ENCODE assay signal across 9 cellular contexts in the genomic region with DNA sequence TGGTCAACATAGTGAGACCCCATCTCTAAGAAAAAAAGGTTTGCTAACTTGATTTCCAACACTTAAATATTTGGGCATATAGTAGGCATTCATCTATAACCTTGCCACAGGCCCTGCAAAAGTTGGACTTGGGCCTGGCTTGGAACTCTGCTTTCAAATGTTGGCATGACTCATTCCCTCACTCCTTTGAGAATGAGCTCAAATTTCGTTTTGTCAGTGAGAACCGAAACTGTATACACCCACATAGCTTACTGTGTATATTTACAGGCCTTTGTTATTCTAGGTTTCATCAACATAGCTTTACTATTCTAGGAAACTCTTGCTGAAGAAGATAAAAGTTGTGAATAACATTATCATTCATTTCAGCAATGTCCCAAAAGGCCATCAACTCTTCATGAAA.
DNase-seq lines count a peak whose midpoint lies in the region; ATAC-seq and TF ChIP-seq lines count a peak whose summit lies in the region.
"Had no signal": no experiment of that assay in that cellular context is flagged by ENCODE, and none has a peak within 500 bp of the region (broad histone marks: within the 10 kb centered on the region; RNA-seq: fewer than 3 reads in every experiment).

No MANE protein-coding gene starts in this region.

- POLR2A ChIA-PET in naive thymus-derived CD8-positive, alpha-beta T cell (lab: Charles Lee) = no interaction called here

- H4K20me1 ChIP-seq in GM23248 (ENCODE audit: insufficient read depth) = no peaks in the 10 kb centered on the region

- no peak overlapping the region for H3K4me3 Mint-ChIP-seq in nephron progenitor cell
- H3K4me3 Mint-ChIP-seq in naive thymus-derived CD8-positive, alpha-beta T cell = no peak overlapping the region
- H3K4me3 Mint-ChIP-seq: naive B cell had no signal

- in situ Hi-C loops in GM23248 (cut with MboI) = no loop called here

- no peak overlapping the region for H3K4me3 ChIP-seq in GM23248
- no peak overlapping the region for H3K4me3 ChIP-seq in suprapubic skin

- no peak overlapping the region for H3K27ac Mint-ChIP-seq in nephron progenitor cell
- H3K27ac Mint-ChIP-seq in naive thymus-derived CD8-positive, alpha-beta T cell = no peak overlapping the region
- H3K27ac Mint-ChIP-seq: naive B cell had no signal

- no peak overlapping the region for H3K9ac ChIP-seq in GM23248

- TF ChIP-seq POLR2A in suprapubic skin (IDR thresholded peaks at IDR 0.05) = no peak

- WGBS in GM23248 (ENCODE audit: low coverage in 1 of 2, low lambda C conversion rate in 2 of 2, missing lambda C conversion rate in 2 of 2), 2 experiments = 0% methylated on average over 2 of the region's 2 CpGs
- WGBS in suprapubic skin = 16% methylated on average over 2 of the region's 2 CpGs

- H3K27me3 ChIP-seq in GM23248 (replicated peaks; ENCODE audit: insufficient read depth) (0 out of 2 replicates have a peak, but pooled peaks cover 5% of the 10 kb centered on the region), suprapubic skin (no peaks in the 10 kb centered on the region)

- TF ChIP-seq CTCF in suprapubic skin (IDR thresholded peaks at IDR 0.05) = no peak
- TF ChIP-seq CTCF in nephron progenitor cell (IDR thresholded peaks at IDR 0.05) = no peak

- DNase-seq in GM23248 (peak; percentile 94), LoVo (ENCODE audit: low spot score) (peak; percentile 14), fibroblast of gingiva (ENCODE audit: low read depth) (peak; percentile 89), suprapubic skin (ENCODE audit: low spot score in 2 of 2) (no peak), nephron progenitor cell (no peak)
- DNase-seq in activated effector memory CD4-positive, alpha-beta T cell treated with Interleukin-2 at 50 U/mL for 16 hours = no peak
- DNase-seq in naive thymus-derived CD8-positive, alpha-beta T cell = no peak
- DNase-seq: naive B cell had no signal

- H3K9me2 ChIP-seq in GM23248 (ENCODE audit: insufficient read depth) = no peaks in the 10 kb centered on the region

- no peak overlapping the region for H3K4me2 ChIP-seq in GM23248 (ENCODE audit: unreplicated experiment)

- H3K27me3 Mint-ChIP-seq in nephron progenitor cell (ENCODE audit: low read depth, poor library complexity) = peaks cover 5% of the 10 kb centered on the region
- peaks cover 0 to 4% (median 3%) of the 10 kb centered on the region in 5 donors for H3K27me3 Mint-ChIP-seq in naive thymus-derived CD8-positive, alpha-beta T cell

- no peaks in the 10 kb centered on the region for H3K9me3 ChIP-seq in GM23248 (ENCODE audit: low read depth)
- no peaks in the 10 kb centered on the region for H3K9me3 ChIP-seq in suprapubic skin

- H3K9me3 Mint-ChIP-seq in nephron progenitor cell = no peaks in the 10 kb centered on the region
- H3K9me3 Mint-ChIP-seq in naive thymus-derived CD8-positive, alpha-beta T cell = no peaks in the 10 kb centered on the region

- peaks cover 4% of the 10 kb centered on the region for H3K4me1 Mint-ChIP-seq in nephron progenitor cell
- H3K4me1 Mint-ChIP-seq in naive thymus-derived CD8-positive, alpha-beta T cell = no peaks in the 10 kb centered on the region
- H3K4me1 Mint-ChIP-seq: naive B cell had no signal

- H3K27ac ChIP-seq in GM23248 (peak overlapping the region; percentile 9; the same call in 1 of the 2 replicates), suprapubic skin (no peak overlapping the region)

- no peaks in the 10 kb centered on the region for H3K36me3 Mint-ChIP-seq in nephron progenitor cell (ENCODE audit: low read depth)
- no peaks in the 10 kb centered on the region for H3K36me3 Mint-ChIP-seq in naive thymus-derived CD8-positive, alpha-beta T cell
- H3K36me3 Mint-ChIP-seq: naive B cell had no signal

- peaks cover 5% of the 10 kb centered on the region for H3K4me1 ChIP-seq in GM23248 (ENCODE audit: insufficient read depth)
- H3K4me1 ChIP-seq in suprapubic skin = no peaks in the 10 kb centered on the region

- peak; percentile 100 for ATAC-seq in GM18520 (IDR thresholded peaks at IDR 0.05; ENCODE audit: unreplicated experiment)
- no peak for ATAC-seq in naive thymus-derived CD8-positive, alpha-beta T cell

- peak overlapping the region; percentile 13; the same call in 1 of the 2 replicates for H2AFZ ChIP-seq in GM23248

- H3F3A ChIP-seq in GM23248 (ENCODE audit: insufficient read depth) = no peaks in the 10 kb centered on the region

- H3K36me3 ChIP-seq in GM23248 (ENCODE audit: low read depth) = no peaks in the 10 kb centered on the region
- no peaks in the 10 kb centered on the region for H3K36me3 ChIP-seq in suprapubic skin

- TF ChIP-seq EP300 in suprapubic skin (IDR thresholded peaks at IDR 0.05) = no peak

- no peaks in the 10 kb centered on the region for H3K79me2 ChIP-seq in GM23248 (ENCODE audit: insufficient read depth)

Comparison
In these comparisons a context has a peak if more than half of its experiments do, and no peak if none do; other contexts are left out.
1. DNase-seq: peak in GM23248 (single experiment), LoVo (single experiment) and fibroblast of gingiva (single experiment); none in suprapubic skin (0 of 2), activated effector memory CD4-positive, alpha-beta T cell treated with Interleukin-2 at 50 U/mL for 16 hours (single experiment), nephron progenitor cell (single experiment) and naive thymus-derived CD8-positive, alpha-beta T cell (0 of 10).